In the genomic region with DNA sequence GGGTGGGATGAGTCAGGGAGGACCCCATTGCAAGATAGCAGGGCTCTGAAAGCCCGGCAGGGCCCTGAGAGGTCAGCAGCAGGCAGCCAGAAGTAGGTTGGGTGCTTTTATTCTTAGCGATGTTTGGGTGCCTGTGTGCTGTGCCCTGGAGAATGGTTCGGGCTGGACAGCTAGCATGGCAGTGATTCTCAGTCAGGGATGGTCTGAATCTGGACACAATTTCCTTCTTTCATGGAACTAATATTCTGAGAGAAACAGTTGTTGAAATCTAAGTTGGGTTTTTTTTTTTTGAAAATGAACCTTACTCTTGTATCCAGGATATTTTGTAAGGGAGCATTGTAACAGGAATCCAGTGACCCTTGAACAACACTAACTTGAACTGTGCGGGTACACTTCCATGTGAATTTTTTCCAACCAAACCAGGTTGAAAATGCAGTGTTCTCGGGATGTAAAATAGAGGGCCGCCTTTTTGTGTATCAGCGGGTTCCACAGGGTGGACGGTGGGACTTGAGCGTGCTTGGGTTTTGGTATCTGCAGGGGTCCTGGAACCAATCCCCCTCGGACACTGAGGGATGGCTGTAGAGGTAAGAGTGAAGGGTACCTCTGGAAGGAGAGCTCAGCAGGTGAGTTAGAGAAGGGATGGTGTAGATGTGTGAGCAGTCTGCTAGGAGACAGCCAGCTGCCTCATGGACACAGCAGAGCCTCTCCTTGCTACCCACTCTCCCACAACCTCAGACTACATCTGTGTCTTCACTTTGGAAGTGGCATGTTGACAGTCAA, we compare ENCODE assay signal across 28 cellular contexts. TPM values are rescaled to one million over a fixed set of nuclear protein-coding genes. Genes with fewer than 3 reads are reported as not detected.
A peak's percentile ranks its signal among the peaks of the same experiment; 100 is the strongest.
DNase-seq lines count a peak whose midpoint lies in the region; ATAC-seq, FAIRE-seq and TF ChIP-seq lines count a peak whose summit lies in the region.
"Had no signal": no experiment of that assay in that cellular context is flagged by ENCODE, and none has a peak within 500 bp of the region (broad histone marks: within the 10 kb centered on the region; RNA-seq: fewer than 3 reads in every experiment).

No MANE protein-coding gene starts in this region.

- H3K27me3 Mint-ChIP-seq in activated naive CD8-positive, alpha-beta T cell, result no peaks in the 10 kb centered on the region
- no peaks in the 10 kb centered on the region for H3K27me3 Mint-ChIP-seq in activated naive CD8-positive, alpha-beta T cell treated with anti-CD3 and anti-CD28 coated beads for 36 hours
- H3K27me3 Mint-ChIP-seq in astrocyte (ENCODE audit: low read depth, unreplicated experiment), result no peaks in the 10 kb centered on the region
- no peaks in the 10 kb centered on the region for H3K27me3 Mint-ChIP-seq in activated T-helper 1 cell treated with anti-CD3 and anti-CD28 coated beads, Interleukin-12 subunit alpha, Interleukin-12 subunit beta, Interleukin-2, Interleukin-4 antibody, amounts not matched to agents 30 ng/mL and 10 ng/mL and 1 ng/mL, durations not matched to agents 14 hours and 24 hours and 36 hours (ENCODE audit: insufficient read depth)

- H3K36me3 ChIP-seq in astrocyte (ENCODE audit: insufficient read depth, low read length) (no peaks in the 10 kb centered on the region), iPS-15b (ENCODE audit: control insufficient read depth, insufficient read depth, low read length) (no peaks in the 10 kb centered on the region), subcutaneous abdominal adipose tissue (ENCODE audit: control insufficient read depth in 5 of 5, insufficient read depth in 5 of 5, low read length in 5 of 5) (no peaks in the 10 kb centered on the region)
- H3K36me3 ChIP-seq: adrenal gland, BE2C, breast epithelium, thoracic aorta had no signal

- no peak overlapping the region for H2AFZ ChIP-seq in astrocyte (ENCODE audit: low read depth, low read length)

- intact Hi-C loops in activated T-helper 1 cell treated with anti-CD3 and anti-CD28 coated beads, Interleukin-12 subunit alpha, Interleukin-12 subunit beta, Interleukin-2, Interleukin-4 antibody, amounts not matched to agents 30 ng/mL and 10 ng/mL and 1 ng/mL, durations not matched to agents 14 hours and 24 hours and 36 hours (cut with micrococcal nuclease), result loop anchor here (10.0 kb wide), 1 partner anchor 354 kb away; no protein-coding TSS in a partner anchor

- H3K79me2 ChIP-seq in astrocyte (ENCODE audit: insufficient read depth, low read length), result peaks cover 100% of the 10 kb centered on the region

- no peak for ATAC-seq in GM21723 (IDR thresholded peaks at IDR 0.05; ENCODE audit: unreplicated experiment)
- ATAC-seq: Panc1 had no signal

- H3K27ac Mint-ChIP-seq in activated naive CD8-positive, alpha-beta T cell, result peak overlapping the region; percentile 5
- no peak overlapping the region for H3K27ac Mint-ChIP-seq in activated naive CD8-positive, alpha-beta T cell treated with anti-CD3 and anti-CD28 coated beads for 36 hours
- no peak overlapping the region for H3K27ac Mint-ChIP-seq in astrocyte (ENCODE audit: unreplicated experiment)
- no peak overlapping the region for H3K27ac Mint-ChIP-seq in activated T-helper 1 cell treated with anti-CD3 and anti-CD28 coated beads, Interleukin-12 subunit alpha, Interleukin-12 subunit beta, Interleukin-2, Interleukin-4 antibody, amounts not matched to agents 30 ng/mL and 10 ng/mL and 1 ng/mL, durations not matched to agents 14 hours and 24 hours and 36 hours

- no peaks in the 10 kb centered on the region for H3K9me3 Mint-ChIP-seq in activated naive CD8-positive, alpha-beta T cell (ENCODE audit: low read depth)
- H3K9me3 Mint-ChIP-seq in activated naive CD8-positive, alpha-beta T cell treated with anti-CD3 and anti-CD28 coated beads for 36 hours, result no peaks in the 10 kb centered on the region
- H3K9me3 Mint-ChIP-seq in astrocyte (ENCODE audit: unreplicated experiment), result peaks cover 2% of the 10 kb centered on the region
- no peaks in the 10 kb centered on the region for H3K9me3 Mint-ChIP-seq in activated T-helper 1 cell treated with anti-CD3 and anti-CD28 coated beads, Interleukin-12 subunit alpha, Interleukin-12 subunit beta, Interleukin-2, Interleukin-4 antibody, amounts not matched to agents 30 ng/mL and 10 ng/mL and 1 ng/mL, durations not matched to agents 14 hours and 24 hours and 36 hours

- DNase-seq in activated naive CD8-positive, alpha-beta T cell treated with anti-CD3 and anti-CD28 coated beads for 36 hours, result no peak
- DNase-seq in astrocyte (ENCODE audit: low read depth) (no peak), iPS-NIHi7 (ENCODE audit: extremely low spot score) (no peak)
- DNase-seq in activated T-helper 1 cell treated with anti-CD3 and anti-CD28 coated beads, Interleukin-12 subunit alpha, Interleukin-12 subunit beta, Interleukin-2, Interleukin-4 antibody, amounts not matched to agents 30 ng/mL and 10 ng/mL and 1 ng/mL, durations not matched to agents 14 hours and 24 hours and 36 hours (ENCODE audit: low spot score), result no peak
- DNase-seq: activated CD4-positive, alpha-beta T cell treated with anti-CD3 and anti-CD28 coated beads for 4 hours; activated effector memory CD4-positive, alpha-beta T cell treated with Interleukin-2 at 50 U/mL for 16 hours; adrenal gland; BE2C; cortex of kidney; DMS53; GF-D8; H7; kidney glomerular epithelial cell; mesendoderm; NCI-H146; NCI-H510A treated with DMSO at 0.1 percent for 48 hours; stimulated activated CD4-positive, alpha-beta T cell treated with anti-CD3 and anti-CD28 coated beads, Interleukin-1b, Interleukin-23, amount 100 ng/mL, for 48 hours had no signal

- H3K4me2 ChIP-seq in astrocyte (ENCODE audit: low read length), result no peak overlapping the region
- H3K4me2 ChIP-seq: KMS-11 had no signal

- H3K4me3 ChIP-seq in astrocyte (ENCODE audit: insufficient read depth, low read depth, low read length) (no peak overlapping the region), iPS-15b (ENCODE audit: low read depth, low read length) (no peak overlapping the region), subcutaneous abdominal adipose tissue (ENCODE audit: low read depth in 1 of 5, low read length in 5 of 5) (no peak overlapping the region)
- H3K4me3 ChIP-seq: adrenal gland, breast epithelium, SJSA1, skin epidermis, thoracic aorta had no signal

- H3K4me1 Mint-ChIP-seq in activated naive CD8-positive, alpha-beta T cell (ENCODE audit: low read depth), result peaks cover 86% of the 10 kb centered on the region
- H3K4me1 Mint-ChIP-seq in activated naive CD8-positive, alpha-beta T cell treated with anti-CD3 and anti-CD28 coated beads for 36 hours, result peaks cover 85% of the 10 kb centered on the region
- peaks cover 62% of the 10 kb centered on the region for H3K4me1 Mint-ChIP-seq in astrocyte (ENCODE audit: low read depth, unreplicated experiment)
- peaks cover 67% of the 10 kb centered on the region for H3K4me1 Mint-ChIP-seq in activated T-helper 1 cell treated with anti-CD3 and anti-CD28 coated beads, Interleukin-12 subunit alpha, Interleukin-12 subunit beta, Interleukin-2, Interleukin-4 antibody, amounts not matched to agents 30 ng/mL and 10 ng/mL and 1 ng/mL, durations not matched to agents 14 hours and 24 hours and 36 hours (ENCODE audit: low read depth)

- no peak for TF ChIP-seq CTCF in astrocyte (IDR thresholded peaks at IDR 0.05; ENCODE audit: insufficient read depth, low read depth, low read length)

- peaks cover 4% of the 10 kb centered on the region for H3K36me3 Mint-ChIP-seq in activated naive CD8-positive, alpha-beta T cell
- peaks cover 23% of the 10 kb centered on the region for H3K36me3 Mint-ChIP-seq in activated naive CD8-positive, alpha-beta T cell treated with anti-CD3 and anti-CD28 coated beads for 36 hours
- peaks cover 4% of the 10 kb centered on the region for H3K36me3 Mint-ChIP-seq in astrocyte (ENCODE audit: low read depth, unreplicated experiment)
- peaks cover 17% of the 10 kb centered on the region for H3K36me3 Mint-ChIP-seq in activated T-helper 1 cell treated with anti-CD3 and anti-CD28 coated beads, Interleukin-12 subunit alpha, Interleukin-12 subunit beta, Interleukin-2, Interleukin-4 antibody, amounts not matched to agents 30 ng/mL and 10 ng/mL and 1 ng/mL, durations not matched to agents 14 hours and 24 hours and 36 hours (ENCODE audit: low read depth)

- H3K4me1 ChIP-seq in astrocyte (ENCODE audit: insufficient read depth, low read length) (peaks cover 2% of the 10 kb centered on the region), iPS-15b (ENCODE audit: control insufficient read depth, insufficient read depth, low read length) (peaks cover 3% of the 10 kb centered on the region), subcutaneous abdominal adipose tissue (ENCODE audit: control insufficient read depth in 5 of 5, insufficient read depth in 5 of 5, low read length in 5 of 5) (peaks cover 2 to 56% (median 51%) of the 10 kb centered on the region in 5 donors)
- H3K4me1 ChIP-seq: breast epithelium, SJSA1 had no signal

- no peak for FAIRE-seq in astrocyte (lab: Jason Lieb, UNC)
- FAIRE-seq: endometrium had no signal

- H3K9ac ChIP-seq in astrocyte (ENCODE audit: low read length) (no peak overlapping the region), iPS-15b (ENCODE audit: low read depth, low read length) (peak overlapping the region; percentile 32), subcutaneous abdominal adipose tissue (ENCODE audit: low read length in 5 of 5) (peak overlapping the region in 1 of 5 donors; percentile 8)
- H3K9ac ChIP-seq: KMS-11 had no signal

- no peak overlapping the region for H3K4me3 Mint-ChIP-seq in activated naive CD8-positive, alpha-beta T cell
- H3K4me3 Mint-ChIP-seq in activated naive CD8-positive, alpha-beta T cell treated with anti-CD3 and anti-CD28 coated beads for 36 hours, result no peak overlapping the region
- H3K4me3 Mint-ChIP-seq in astrocyte (ENCODE audit: unreplicated experiment), result peak overlapping the region; percentile 54
- H3K4me3 Mint-ChIP-seq in activated T-helper 1 cell treated with anti-CD3 and anti-CD28 coated beads, Interleukin-12 subunit alpha, Interleukin-12 subunit beta, Interleukin-2, Interleukin-4 antibody, amounts not matched to agents 30 ng/mL and 10 ng/mL and 1 ng/mL, durations not matched to agents 14 hours and 24 hours and 36 hours, result no peak overlapping the region

- peaks cover 94% of the 10 kb centered on the region for H4K20me1 ChIP-seq in astrocyte (ENCODE audit: insufficient read depth, low read length)

- H3K27me3 ChIP-seq in astrocyte (ENCODE audit: insufficient read depth, low read length) (no peaks in the 10 kb centered on the region), iPS-15b (ENCODE audit: control insufficient read depth, insufficient read depth, low read length) (no peaks in the 10 kb centered on the region), subcutaneous abdominal adipose tissue (ENCODE audit: control insufficient read depth in 5 of 5, insufficient read depth in 4 of 5, low read length in 5 of 5) (no peaks in the 10 kb centered on the region)
- H3K27me3 ChIP-seq: adrenal gland, BE2C, breast epithelium, SJSA1 had no signal

- H3K27ac ChIP-seq in astrocyte (ENCODE audit: low read depth, low read length) (no peak overlapping the region), subcutaneous abdominal adipose tissue (ENCODE audit: low read depth, low read length) (peak overlapping the region; percentile 6)
- H3K27ac ChIP-seq: adrenal gland, breast epithelium, KMS-11, SJSA1, skin epidermis, thoracic aorta had no signal

- H3K9me3 ChIP-seq in astrocyte (ENCODE audit: insufficient read depth, low read depth, low read length) (no peaks in the 10 kb centered on the region), iPS-15b (ENCODE audit: control insufficient read depth, insufficient read depth, low read length) (no peaks in the 10 kb centered on the region), subcutaneous abdominal adipose tissue (ENCODE audit: control insufficient read depth in 5 of 5, low read length in 5 of 5) (no peaks in the 10 kb centered on the region)
- H3K9me3 ChIP-seq: adrenal gland, BE2C, breast epithelium, SJSA1, thoracic aorta had no signal

RNA-seq across cellular contexts. Expression of a gene that starts 12.5 kb away (rescaled TPM):
- total RNA-seq in activated naive CD8-positive, alpha-beta T cell treated with anti-CD3 and anti-CD28 coated beads for 36 hours, result 10 to 100 TPM; 52.1 to 55.2 TPM
- 85.9 and 89.4 TPM in 2 replicates for total RNA-seq in astrocyte
- total RNA-seq in activated T-helper 1 cell treated with anti-CD3 and anti-CD28 coated beads, Interleukin-12 subunit alpha, Interleukin-12 subunit beta, Interleukin-2, Interleukin-4 antibody, amounts not matched to agents 30 ng/mL and 10 ng/mL and 1 ng/mL, durations not matched to agents 14 hours and 24 hours and 36 hours, result 56.5 and 71.0 TPM in 2 replicates
